Comparison of ENCODE assay signal across 8 cellular contexts in the genomic region with DNA sequence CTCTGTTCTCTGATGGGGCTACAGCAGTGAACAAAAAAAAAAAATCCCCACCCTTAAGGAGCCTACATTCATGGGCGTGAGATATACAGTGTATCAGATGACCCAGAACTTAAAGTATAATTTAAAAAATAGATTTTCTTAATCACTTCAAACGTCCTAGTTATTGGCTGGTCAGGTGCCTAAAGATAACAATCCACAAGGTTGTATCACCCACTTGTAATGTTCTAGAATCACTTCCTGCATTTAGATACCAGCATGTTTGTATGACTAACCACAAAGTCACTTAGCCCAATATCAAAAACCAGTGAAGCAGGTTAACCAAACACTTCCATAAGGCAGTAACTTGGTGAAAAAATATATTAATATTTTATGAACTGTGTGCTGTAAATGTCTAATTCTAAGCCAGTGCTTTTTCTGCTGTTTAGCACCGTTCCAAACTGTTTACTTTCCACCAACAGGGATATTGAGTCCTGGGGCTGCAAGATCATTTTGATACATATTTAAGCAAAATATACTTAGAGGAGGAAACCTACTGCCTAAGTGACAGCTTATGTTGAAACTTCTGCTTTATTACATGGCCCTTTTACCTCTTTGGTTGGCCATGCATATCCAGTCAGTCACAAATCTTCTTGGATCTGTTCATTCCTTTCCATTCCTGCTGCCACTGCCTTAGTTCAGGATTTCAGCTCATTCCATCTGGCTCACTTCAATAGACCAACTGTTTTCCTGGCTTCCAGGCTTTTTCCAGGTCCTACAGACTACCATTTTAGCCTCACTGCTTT. TPM values are rescaled to one million over a fixed set of nuclear protein-coding genes. Genes with fewer than 3 reads are reported as not detected.
A peak's percentile ranks its signal among the peaks of the same experiment; 100 is the strongest.
DNase-seq lines count a peak whose midpoint lies in the region; ATAC-seq, FAIRE-seq and TF ChIP-seq lines count a peak whose summit lies in the region.
"Had no signal": no experiment of that assay in that cellular context is flagged by ENCODE, and none has a peak within 500 bp of the region (broad histone marks: within the 10 kb centered on the region; RNA-seq: fewer than 3 reads in every experiment).

No MANE protein-coding gene starts in this region.

- H3K4me2 ChIP-seq in mesenchymal stem cell (ENCODE audit: low read length, poor library complexity, severe bottlenecking), result no peak overlapping the region

- H3K79me1 ChIP-seq in mesenchymal stem cell (replicated peaks; ENCODE audit: low read length, poor library complexity, severe bottlenecking), result no peaks in the 10 kb centered on the region

- POLR2A ChIA-PET in activated CD4-positive, alpha-beta memory T cell treated with anti-CD3 and anti-CD28 coated beads, Interleukin-2, amount 10 ng/mL, durations not matched to agents 7 days and 5 days (lab: Charles Lee), result interaction anchor here (1.0 to 1.4 kb wide), 2 partner anchors 32 to 41 kb away, joined by 3 read pairs; no protein-coding TSS in a partner anchor

- no peak for DNase-seq in GM12892 (ENCODE audit: insufficient read length)
- no peak for DNase-seq in activated CD4-positive, alpha-beta memory T cell treated with anti-CD3 and anti-CD28 coated beads, Interleukin-2, amount 10 ng/mL, durations not matched to agents 7 days and 5 days
- no peak for DNase-seq in mesenchymal stem cell
- DNase-seq in stimulated activated naive CD4-positive, alpha-beta T cell treated with Interleukin-2 at 50 U/mL for 16 hours (lab: John Stamatoyannopoulos, UW), result no peak
- DNase-seq in D721Med (ENCODE audit: insufficient read length, low spot score), result no peak
- DNase-seq in psoas muscle, result no peak
- DNase-seq: nephron progenitor cell had no signal

- H2AFZ ChIP-seq in mesenchymal stem cell (ENCODE audit: low read depth, low read length), result no peak overlapping the region

- H3K4me3 ChIP-seq in mesenchymal stem cell (ENCODE audit: insufficient read depth in 1 of 2, low read depth in 1 of 2, low read length in 2 of 2) (no peak overlapping the region), psoas muscle (no peak overlapping the region)

- no peak overlapping the region for H4K8ac ChIP-seq in mesenchymal stem cell (ENCODE audit: low read length)

- H3K27me3 ChIP-seq in mesenchymal stem cell (ENCODE audit: control insufficient read depth in 1 of 2, insufficient read depth in 1 of 2, low read length in 2 of 2) (peaks cover 0 to 3% of the 10 kb centered on the region in 2 experiments), psoas muscle (ENCODE audit: insufficient read depth in 3 of 3, low read length in 2 of 3) (peaks cover 0 to 4% (median 0%) of the 10 kb centered on the region in 3 donors)

- peak overlapping the region; percentile 64 for H3K27ac ChIP-seq in mesenchymal stem cell (ENCODE audit: low read length, poor library complexity, severe bottlenecking)
- no peak overlapping the region for H3K27ac ChIP-seq in psoas muscle

- no peak for TF ChIP-seq POLR2A in GM12892 (IDR thresholded peaks at IDR 0.05; ENCODE audit: low read depth, low read length)

- no peak overlapping the region for H3K9ac ChIP-seq in mesenchymal stem cell (ENCODE audit: low read length)

- H2BK12ac ChIP-seq in mesenchymal stem cell (ENCODE audit: low read length in 2 of 2), result no peak overlapping the region

- H3K4me1 Mint-ChIP-seq in activated CD4-positive, alpha-beta memory T cell treated with anti-CD3 and anti-CD28 coated beads, Interleukin-2, amount 10 ng/mL, durations not matched to agents 7 days and 5 days, result peaks cover 85% of the 10 kb centered on the region

- H3K4me3 Mint-ChIP-seq in activated CD4-positive, alpha-beta memory T cell treated with anti-CD3 and anti-CD28 coated beads, Interleukin-2, amount 10 ng/mL, durations not matched to agents 7 days and 5 days, result no peak overlapping the region
- H3K4me3 Mint-ChIP-seq: nephron progenitor cell had no signal

- H2BK120ac ChIP-seq in mesenchymal stem cell (ENCODE audit: low read depth, low read length), result no peak overlapping the region

- H2AK5ac ChIP-seq in mesenchymal stem cell (ENCODE audit: low read length, severe bottlenecking), result no peak overlapping the region

- H3K36me3 Mint-ChIP-seq in activated CD4-positive, alpha-beta memory T cell treated with anti-CD3 and anti-CD28 coated beads, Interleukin-2, amount 10 ng/mL, durations not matched to agents 7 days and 5 days (ENCODE audit: low read depth), result peaks cover 43% of the 10 kb centered on the region

- TF ChIP-seq CTCF in D721Med (IDR thresholded peaks at IDR 0.05; ENCODE audit: insufficient read depth, missing control alignments), result no peak
- TF ChIP-seq CTCF in psoas muscle (IDR thresholded peaks at IDR 0.05), result no peak

- H3K9me3 ChIP-seq in mesenchymal stem cell (ENCODE audit: control insufficient read depth, low read length) (no peaks in the 10 kb centered on the region), psoas muscle (no peaks in the 10 kb centered on the region)

- CTCF ChIA-PET in activated CD4-positive, alpha-beta memory T cell treated with anti-CD3 and anti-CD28 coated beads, Interleukin-2, amount 10 ng/mL, durations not matched to agents 7 days and 5 days (lab: Charles Lee), result interaction anchor here (0.9 to 1.4 kb wide), 2 partner anchors 41 to 83 kb away, joined by 3 to 4 read pairs; no protein-coding TSS in a partner anchor

- 11% methylated on average over 1 of the region's 3 CpGs for WGBS in mesenchymal stem cell
- WGBS in psoas muscle, 3 donors, result 66 to 84% (median 83%) methylated on average over 3 of the region's 3 CpGs

- no peaks in the 10 kb centered on the region for H3K27me3 Mint-ChIP-seq in activated CD4-positive, alpha-beta memory T cell treated with anti-CD3 and anti-CD28 coated beads, Interleukin-2, amount 10 ng/mL, durations not matched to agents 7 days and 5 days

- no peak overlapping the region for H4K91ac ChIP-seq in mesenchymal stem cell (ENCODE audit: low read length)

- intact Hi-C loops in psoas muscle (cut with DNase I), result no loop called here

- peaks cover 2% of the 10 kb centered on the region for H3K4me1 ChIP-seq in mesenchymal stem cell (ENCODE audit: control insufficient read depth, insufficient read depth, low read depth, low read length)
- no peaks in the 10 kb centered on the region for H3K4me1 ChIP-seq in psoas muscle

- H2BK5ac ChIP-seq in mesenchymal stem cell (ENCODE audit: low read depth, low read length, poor library complexity, severe bottlenecking), result no peak overlapping the region

- no peak overlapping the region for H3K18ac ChIP-seq in mesenchymal stem cell (ENCODE audit: low read depth in 1 of 2, low read length in 2 of 2)

- H3K27ac Mint-ChIP-seq in activated CD4-positive, alpha-beta memory T cell treated with anti-CD3 and anti-CD28 coated beads, Interleukin-2, amount 10 ng/mL, durations not matched to agents 7 days and 5 days, result peak overlapping the region; percentile 87
- H3K27ac Mint-ChIP-seq: nephron progenitor cell had no signal

- no peaks in the 10 kb centered on the region for H3K9me3 Mint-ChIP-seq in activated CD4-positive, alpha-beta memory T cell treated with anti-CD3 and anti-CD28 coated beads, Interleukin-2, amount 10 ng/mL, durations not matched to agents 7 days and 5 days

- no peak overlapping the region for H3K14ac ChIP-seq in mesenchymal stem cell (ENCODE audit: low read length in 2 of 2)

- H2BK15ac ChIP-seq in mesenchymal stem cell (ENCODE audit: low read depth, poor library complexity, severe bottlenecking), result no peak overlapping the region

- FAIRE-seq in GM12892 (lab: Jason Lieb, UNC) (peak; percentile 17), D721Med (lab: Jason Lieb, UNC) (no peak)

- no peak overlapping the region for H3K23ac ChIP-seq in mesenchymal stem cell (ENCODE audit: low read length in 2 of 2)

- H3K36me3 ChIP-seq in mesenchymal stem cell (ENCODE audit: control insufficient read depth in 1 of 2, insufficient read depth in 2 of 2, low read depth in 1 of 2, low read length in 2 of 2) (no peaks in the 10 kb centered on the region), psoas muscle (ENCODE audit: insufficient read depth in 1 of 2, low read depth in 1 of 2) (peaks cover 0 to 26% of the 10 kb centered on the region in 2 donors)

- no peak overlapping the region for H3K4ac ChIP-seq in mesenchymal stem cell (ENCODE audit: low read depth in 1 of 2, low read length in 2 of 2)

- peak; percentile 52 for ATAC-seq in HG03571 (IDR thresholded peaks at IDR 0.05; ENCODE audit: unreplicated experiment)
- no peak for ATAC-seq in psoas muscle

RNA-seq across cellular contexts. Expression of gene CD40LG, which starts 43.3 kb away (rescaled TPM):
- polyA plus RNA-seq in GM12892 (2012; ENCODE audit: missing spikeins), result not detected
- total RNA-seq in activated CD4-positive, alpha-beta memory T cell treated with anti-CD3 and anti-CD28 coated beads, Interleukin-2, amount 10 ng/mL, durations not matched to agents 7 days and 5 days, result 100 to 1,000 TPM; 139 TPM
- polyA plus RNA-seq in mesenchymal stem cell (2013, experiment 1 of 2), result not detected
- not detected for polyA plus RNA-seq in mesenchymal stem cell (2013, experiment 2 of 2)
- under 1 TPM in 1 of 4 donors, not detected in 3; 0.25 TPM for total RNA-seq in psoas muscle
- not detected for polyA plus RNA-seq in psoas muscle

Comparison
In these comparisons a context has a peak if more than half of its experiments do, and no peak if none do; other contexts are left out.
1. RNA of gene CD40LG, which starts 43.3 kb away (total RNA-seq): 139 TPM in activated CD4-positive, alpha-beta memory T cell treated with anti-CD3 and anti-CD28 coated beads, Interleukin-2, amount 10 ng/mL, durations not matched to agents 7 days and 5 days; 0.25 TPM in psoas muscle; every median in the first group is over 100 times any median in the second.